In the genomic region with DNA sequence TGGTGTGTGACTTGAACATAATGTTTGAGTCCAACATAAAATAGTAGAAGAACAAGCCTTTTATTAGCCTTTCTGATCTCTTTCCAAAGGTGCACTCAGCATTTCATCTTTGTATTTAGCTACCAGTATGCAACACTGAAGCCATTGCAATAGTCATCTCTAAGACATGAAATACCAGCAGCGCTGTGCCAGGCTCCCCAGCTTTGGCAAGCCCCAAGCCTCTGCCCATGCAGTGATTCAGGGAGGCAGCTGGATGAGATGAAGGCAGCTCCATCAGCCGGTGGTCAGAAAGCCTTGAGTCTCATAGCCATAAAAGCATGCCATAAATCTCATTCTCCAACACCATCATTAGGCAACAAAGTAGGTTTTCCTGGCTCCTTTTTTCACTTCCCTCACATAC, we compare ENCODE assay signal across 30 cellular contexts.
"Had no signal": no experiment of that assay in that cellular context is flagged by ENCODE, and none has a peak within 500 bp of the region (broad histone marks: within the 10 kb centered on the region; RNA-seq: fewer than 3 reads in every experiment).

No MANE protein-coding gene starts in this region.

- DNase-seq: activated CD4-positive, alpha-beta T cell treated with anti-CD3 and anti-CD28 coated beads, Interleukin-2, amount 10 ng/mL, durations not matched to agents 24 days and 14 days; activated CD4-positive, alpha-beta T cell treated with anti-CD3 and anti-CD28 coated beads, Interleukin-2, amount 50 U/mL, for 4 hours; activated CD4-positive, CD25-positive, alpha-beta regulatory T cell; activated CD8-positive, alpha-beta T cell treated with anti-CD3 and anti-CD28 coated beads for 36 hours; activated effector memory CD4-positive, alpha-beta T cell treated with anti-CD3 and anti-CD28 coated beads, Interleukin-2, amount 50 U/mL, for 16 hours; activated naive CD4-positive, alpha-beta T cell; activated naive CD8-positive, alpha-beta T cell treated with anti-CD3 and anti-CD28 coated beads, Interleukin-2, amount 10 ng/mL, durations not matched to agents 7 days and 5 days; activated T-cell treated with anti-CD3 and anti-CD28 coated beads, Interleukin-2, amount 50 U/mL, for 1 hour; activated T-cell treated with anti-CD3 and anti-CD28 coated beads, Interleukin-2, amount 50 U/mL, for 72 hours; body of pancreas; caudate nucleus; cerebellar nuclear complex; KG1; NCI-H1092 treated with DMSO at 0.1 percent for 48 hours; NCI-H1417; NCI-H146; NCI-H187; NCI-H2029 treated with DMSO at 0.1 percent for 48 hours; NCI-H2107; NCI-H510A treated with DMSO at 0.1 percent for 48 hours; NK-92 treated with Interleukin-12 subunit alpha and Interleukin-12 subunit beta, amount 100 ng/mL, for 24 hours; PC-3; Peyer's patch; SIG-M5; T1000; WERI-Rb-1 had no signal

- H3K27me3 Mint-ChIP-seq: activated CD4-positive, alpha-beta T cell treated with anti-CD3 and anti-CD28 coated beads, Interleukin-2, amount 10 ng/mL, durations not matched to agents 24 days and 14 days; activated CD8-positive, alpha-beta T cell treated with anti-CD3 and anti-CD28 coated beads for 36 hours; activated naive CD4-positive, alpha-beta T cell treated with anti-CD3 and anti-CD28 coated beads, Interleukin-2, amount 50 U/mL, for 24 hours; activated naive CD8-positive, alpha-beta T cell treated with anti-CD3 and anti-CD28 coated beads, Interleukin-2, amount 10 ng/mL, durations not matched to agents 7 days and 5 days; activated T-helper 17 cell treated with anti-CD3 and anti-CD28 coated beads, Interleukin-2, amount 50 U/mL, for 72 hours had no signal

- H3K27me3 ChIP-seq: body of pancreas, Peyer's patch had no signal

- H3K27ac Mint-ChIP-seq: activated CD4-positive, alpha-beta T cell treated with anti-CD3 and anti-CD28 coated beads, Interleukin-2, amount 10 ng/mL, durations not matched to agents 24 days and 14 days; activated CD8-positive, alpha-beta T cell treated with anti-CD3 and anti-CD28 coated beads for 36 hours; activated naive CD4-positive, alpha-beta T cell treated with anti-CD3 and anti-CD28 coated beads, Interleukin-2, amount 50 U/mL, for 24 hours; activated naive CD8-positive, alpha-beta T cell treated with anti-CD3 and anti-CD28 coated beads, Interleukin-2, amount 10 ng/mL, durations not matched to agents 7 days and 5 days; activated T-cell treated with anti-CD3 and anti-CD28 coated beads, Interleukin-2, amount 50 U/mL, for 72 hours; activated T-helper 17 cell treated with anti-CD3 and anti-CD28 coated beads, Interleukin-2, amount 50 U/mL, for 72 hours had no signal

- H3K36me3 Mint-ChIP-seq: activated naive CD4-positive, alpha-beta T cell treated with anti-CD3 and anti-CD28 coated beads, Interleukin-2, amount 50 U/mL, for 24 hours; activated naive CD8-positive, alpha-beta T cell treated with anti-CD3 and anti-CD28 coated beads, Interleukin-2, amount 10 ng/mL, durations not matched to agents 7 days and 5 days had no signal

- H3K4me1 ChIP-seq: body of pancreas, Peyer's patch had no signal

- H3K4me3 Mint-ChIP-seq: activated CD4-positive, alpha-beta T cell treated with anti-CD3 and anti-CD28 coated beads, Interleukin-2, amount 10 ng/mL, durations not matched to agents 24 days and 14 days; activated CD8-positive, alpha-beta T cell treated with anti-CD3 and anti-CD28 coated beads for 36 hours; activated naive CD4-positive, alpha-beta T cell treated with anti-CD3 and anti-CD28 coated beads, Interleukin-2, amount 50 U/mL, for 24 hours; activated naive CD8-positive, alpha-beta T cell treated with anti-CD3 and anti-CD28 coated beads, Interleukin-2, amount 10 ng/mL, durations not matched to agents 7 days and 5 days; activated T-cell treated with anti-CD3 and anti-CD28 coated beads, Interleukin-2, amount 50 U/mL, for 72 hours; activated T-helper 17 cell treated with anti-CD3 and anti-CD28 coated beads, Interleukin-2, amount 50 U/mL, for 72 hours had no signal

- H3K9me3 ChIP-seq: body of pancreas, Peyer's patch had no signal

- H3K4me3 ChIP-seq: body of pancreas, Peyer's patch had no signal

- H3K27ac ChIP-seq: body of pancreas, Peyer's patch, RWPE1, WERI-Rb-1 had no signal

- H3K36me3 ChIP-seq: Peyer's patch, WERI-Rb-1 had no signal

- H3K9me3 Mint-ChIP-seq: activated CD4-positive, alpha-beta T cell treated with anti-CD3 and anti-CD28 coated beads, Interleukin-2, amount 10 ng/mL, durations not matched to agents 24 days and 14 days; activated naive CD8-positive, alpha-beta T cell treated with anti-CD3 and anti-CD28 coated beads, Interleukin-2, amount 10 ng/mL, durations not matched to agents 7 days and 5 days had no signal

- H3K4me1 Mint-ChIP-seq: activated CD4-positive, alpha-beta T cell treated with anti-CD3 and anti-CD28 coated beads, Interleukin-2, amount 10 ng/mL, durations not matched to agents 24 days and 14 days; activated naive CD4-positive, alpha-beta T cell treated with anti-CD3 and anti-CD28 coated beads, Interleukin-2, amount 50 U/mL, for 24 hours; activated naive CD8-positive, alpha-beta T cell treated with anti-CD3 and anti-CD28 coated beads, Interleukin-2, amount 10 ng/mL, durations not matched to agents 7 days and 5 days; activated T-helper 17 cell treated with anti-CD3 and anti-CD28 coated beads, Interleukin-2, amount 50 U/mL, for 72 hours had no signal

- ATAC-seq: activated CD8-positive, alpha-beta T cell treated with anti-CD3 and anti-CD28 coated beads for 36 hours; activated T-cell treated with anti-CD3 and anti-CD28 coated beads, Interleukin-2, amount 50 U/mL, for 72 hours; activated T-helper 17 cell treated with anti-CD3 and anti-CD28 coated beads, Interleukin-2, amount 50 U/mL, for 72 hours; body of pancreas; PC-3; Right ventricle myocardium inferior had no signal
